In the genomic region with DNA sequence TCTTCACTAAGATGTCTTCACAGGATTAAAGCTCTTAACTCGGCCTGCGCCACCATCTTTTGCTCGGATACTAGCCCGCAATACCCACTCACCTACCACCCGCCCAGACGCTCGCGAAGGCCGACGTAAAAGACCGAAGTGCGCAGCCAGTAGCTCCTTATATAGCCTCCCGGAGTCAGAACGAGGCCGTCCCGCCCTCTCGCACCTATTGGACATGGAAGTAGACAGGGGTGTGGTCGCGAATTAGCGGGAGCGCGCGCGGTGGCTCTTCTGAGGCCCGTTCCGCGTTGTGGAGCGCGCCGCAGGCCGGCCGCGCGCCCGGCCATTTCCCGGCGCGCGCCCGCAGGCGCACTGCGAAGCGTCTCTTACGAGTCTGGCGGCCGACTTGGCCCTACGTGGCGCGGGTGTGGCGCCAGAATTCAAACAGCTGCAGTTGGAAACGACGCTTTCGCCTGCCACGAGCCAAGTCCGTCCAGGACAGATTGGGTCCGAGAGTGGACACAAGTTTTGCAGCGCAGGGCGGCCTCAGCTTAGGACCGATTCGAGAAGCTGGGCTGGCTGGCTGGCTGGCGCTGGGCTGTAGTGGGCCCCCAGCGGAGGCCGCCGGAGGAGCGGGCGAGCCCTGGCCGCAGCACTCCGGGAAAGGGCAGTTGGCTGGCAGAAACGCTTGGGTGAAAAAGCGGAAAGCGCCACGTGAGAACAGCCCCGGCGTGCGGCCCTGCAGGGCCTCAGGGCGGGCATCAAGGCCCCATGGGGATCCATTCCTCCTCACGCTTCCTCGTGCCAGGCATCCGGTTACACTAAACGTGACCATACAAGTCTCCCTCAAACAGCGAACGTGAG, we compare ENCODE assay signal across 8 cellular contexts. TPM values are rescaled to one million over a fixed set of nuclear protein-coding genes. Genes with fewer than 3 reads are reported as not detected.
DNase-seq lines count a peak whose midpoint lies in the region; ATAC-seq and TF ChIP-seq lines count a peak whose summit lies in the region.

No MANE protein-coding gene starts in this region.

- peak overlapping the region; percentile 96 for H3K27ac Mint-ChIP-seq in T-helper 1 cell treated with Interleukin-12 subunit alpha and Interleukin-12 subunit beta and Interleukin-4 antibody, amounts not matched to agents 30 μg/mL and 1 μg/mL, for 36 hours

- no peaks in the 10 kb centered on the region for H3K9me3 ChIP-seq in right cardiac atrium (ENCODE audit: control insufficient read depth, low read length)
- no peaks in the 10 kb centered on the region for H3K9me3 ChIP-seq in vagina

- H3K4me3 ChIP-seq in right cardiac atrium (ENCODE audit: low read length) (peak overlapping the region; percentile 90), vagina (peak overlapping the region; percentile 90 to 97)

- TF ChIP-seq CTCF in vagina (IDR thresholded peaks at IDR 0.05) = peak in 1 of 3 experiments; percentile 9

- H3K36me3 ChIP-seq in vagina = peaks cover 0 to 7% of the 10 kb centered on the region in 2 donors

- H3K27ac ChIP-seq in right cardiac atrium (ENCODE audit: low read length) (peak overlapping the region; percentile 97), vagina (peak overlapping the region; percentile 86)

- peaks cover 6% of the 10 kb centered on the region for H3K9me3 Mint-ChIP-seq in T-helper 1 cell treated with Interleukin-12 subunit alpha and Interleukin-12 subunit beta and Interleukin-4 antibody, amounts not matched to agents 30 μg/mL and 1 μg/mL, for 36 hours

- no peaks in the 10 kb centered on the region for H3K27me3 ChIP-seq in right cardiac atrium (ENCODE audit: control insufficient read depth, insufficient read depth)
- no peaks in the 10 kb centered on the region for H3K27me3 ChIP-seq in vagina

- WGBS in right cardiac atrium = under 1% methylated on average over 82 of the region's 82 CpGs

- peaks cover 47% of the 10 kb centered on the region for H3K36me3 Mint-ChIP-seq in T-helper 1 cell treated with Interleukin-12 subunit alpha and Interleukin-12 subunit beta and Interleukin-4 antibody, amounts not matched to agents 30 μg/mL and 1 μg/mL, for 36 hours (ENCODE audit: low read depth)

- no peaks in the 10 kb centered on the region for H3K4me1 ChIP-seq in right cardiac atrium (ENCODE audit: control insufficient read depth, insufficient read depth, low read length)
- H3K4me1 ChIP-seq in vagina = peaks cover 36% of the 10 kb centered on the region

- H3K27me3 Mint-ChIP-seq in T-helper 1 cell treated with Interleukin-12 subunit alpha and Interleukin-12 subunit beta and Interleukin-4 antibody, amounts not matched to agents 30 μg/mL and 1 μg/mL, for 36 hours (ENCODE audit: low read depth) = no peaks in the 10 kb centered on the region

- peak overlapping the region; percentile 94 for H3K4me3 Mint-ChIP-seq in T-helper 1 cell treated with Interleukin-12 subunit alpha and Interleukin-12 subunit beta and Interleukin-4 antibody, amounts not matched to agents 30 μg/mL and 1 μg/mL, for 36 hours

- peaks cover 47% of the 10 kb centered on the region for H3K4me1 Mint-ChIP-seq in T-helper 1 cell treated with Interleukin-12 subunit alpha and Interleukin-12 subunit beta and Interleukin-4 antibody, amounts not matched to agents 30 μg/mL and 1 μg/mL, for 36 hours (ENCODE audit: low read depth)

- ATAC-seq in GM18498 (IDR thresholded peaks at IDR 0.05; ENCODE audit: unreplicated experiment) = peak; percentile 78
- peak; percentile 80 for ATAC-seq in HG02885 (IDR thresholded peaks at IDR 0.05; ENCODE audit: poor library complexity, unreplicated experiment)
- peak; percentile 99 for ATAC-seq in right cardiac atrium

- peak; percentile 27 to 99 for TF ChIP-seq POLR2A in vagina (IDR thresholded peaks at IDR 0.05)

- DNase-seq in NCI-H1694 (lab: John Stamatoyannopoulos, UW) (peak; percentile 94), anterior cingulate cortex (lab: John Stamatoyannopoulos, UW) (peak; percentile 58 to 99 (median 97)), right cardiac atrium (peak; percentile 98 to 99 (median 99)), putamen (ENCODE audit: low spot score) (peak; percentile 99), vagina (ENCODE audit: extremely low spot score in 2 of 2) (peak; percentile 97 to 99)

- intact Hi-C loops in right cardiac atrium (cut with DNase I) = loop anchor here in 3 of 4 donors (1.0 to 5.0 kb wide), 4 partner anchors 35 to 87 kb away; a partner anchor contains a TSS
- intact Hi-C loops in vagina (cut with DNase I) = loop anchor here (1.0 to 2.0 kb wide), 2 partner anchors 36 to 78 kb away; no protein-coding TSS in a partner anchor

RNA-seq across cellular contexts. Expression of a gene that starts 36.1 kb away (rescaled TPM):
- 10 to 100 TPM; 60.8 to 89.5 (median 65.7) TPM for total RNA-seq in right cardiac atrium
- polyA plus RNA-seq in right cardiac atrium = 31.7 TPM
- total RNA-seq in vagina = 60.9 TPM

Comparison
In these comparisons a context has a peak if more than half of its experiments do, and no peak if none do; other contexts are left out.
1. Peak in every context shown above with its lines: DNase-seq, ATAC-seq, H3K4me3 ChIP-seq and H3K27ac ChIP-seq.